Comparison of ENCODE assay signal across 9 cellular contexts in the genomic region with DNA sequence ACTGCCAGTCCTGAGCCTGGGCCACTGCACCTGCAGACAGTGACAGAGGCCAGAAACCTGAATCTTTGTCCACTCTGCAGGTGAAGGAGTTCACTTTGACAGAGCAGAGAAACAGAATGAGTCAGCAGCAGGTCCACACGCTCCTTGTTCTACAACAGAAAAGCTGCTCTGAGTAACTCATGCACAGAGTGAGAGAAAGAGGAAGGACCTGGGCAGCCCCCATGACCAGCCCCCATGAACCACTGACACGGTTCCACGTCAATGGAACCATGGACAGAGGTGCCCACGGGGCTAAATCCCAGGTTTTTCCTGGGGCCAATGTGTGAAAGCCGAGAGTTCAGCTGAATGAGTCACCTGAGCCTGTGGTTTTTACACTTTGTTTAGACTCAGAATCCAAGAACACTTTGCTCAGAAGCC. TPM values are rescaled to one million over a fixed set of nuclear protein-coding genes. Genes with fewer than 3 reads are reported as not detected.
A peak's percentile ranks its signal among the peaks of the same experiment; 100 is the strongest.
DNase-seq lines count a peak whose midpoint lies in the region; ATAC-seq and TF ChIP-seq lines count a peak whose summit lies in the region.
"Had no signal": no experiment of that assay in that cellular context is flagged by ENCODE, and none has a peak within 500 bp of the region (broad histone marks: within the 10 kb centered on the region; RNA-seq: fewer than 3 reads in every experiment).

No MANE protein-coding gene starts in this region.

- no peaks in the 10 kb centered on the region for H3K36me3 Mint-ChIP-seq in CD4-positive, alpha-beta T cell (ENCODE audit: low read depth)

- H3K27me3 Mint-ChIP-seq in CD4-positive, alpha-beta T cell = peaks cover 12% of the 10 kb centered on the region

- POLR2A ChIA-PET in CD4-positive, alpha-beta T cell (lab: Charles Lee) = interaction anchor here (0.6 kb wide), 1 partner anchor 12 kb away, joined by 4 read pairs; no protein-coding TSS in a partner anchor
- POLR2A ChIA-PET in A673 (lab: Charles Lee; ENCODE audit: low non-redundant PET) = no interaction called here

- H3K36me3 ChIP-seq in A673 (ENCODE audit: insufficient read depth, low read length, poor library complexity, severe bottlenecking) = no peaks in the 10 kb centered on the region
- H3K36me3 ChIP-seq: neutrophil had no signal

- H3K4me1 ChIP-seq in foreskin keratinocyte = no peaks in the 10 kb centered on the region
- no peaks in the 10 kb centered on the region for H3K4me1 ChIP-seq in A673 (ENCODE audit: insufficient read depth, low read length, poor library complexity, severe bottlenecking)

- H3K27ac ChIP-seq in foreskin keratinocyte = no peak overlapping the region
- no peak overlapping the region for H3K27ac ChIP-seq in CD4-positive, alpha-beta T cell (ENCODE audit: low read depth, low read length)
- H3K27ac ChIP-seq in A673 (ENCODE audit: low read depth, low read length, poor library complexity, severe bottlenecking) = no peak overlapping the region
- H3K27ac ChIP-seq: neutrophil had no signal

- peak; percentile 92 for ATAC-seq in GM18499 (IDR thresholded peaks at IDR 0.05; ENCODE audit: insufficient read depth, unreplicated experiment)
- peak; percentile 91 for ATAC-seq in GM21619 (IDR thresholded peaks at IDR 0.05; ENCODE audit: unreplicated experiment)
- ATAC-seq in HG03571 (IDR thresholded peaks at IDR 0.05; ENCODE audit: unreplicated experiment) = peak; percentile 73
- peak; percentile 97 for ATAC-seq in foreskin keratinocyte
- no peak for ATAC-seq in CD4-positive, alpha-beta T cell (ENCODE audit: poor library complexity)

- H3K4me3 ChIP-seq in A673 (ENCODE audit: low read depth, low read length, poor library complexity, severe bottlenecking) = no peak overlapping the region

- CTCF ChIA-PET in CD4-positive, alpha-beta T cell (lab: Charles Lee) = no interaction called here
- CTCF ChIA-PET in A673 (lab: Charles Lee) = no interaction called here

- no peaks in the 10 kb centered on the region for H3K9me3 Mint-ChIP-seq in CD4-positive, alpha-beta T cell

- DNase-seq in foreskin keratinocyte = peak; percentile 74 to 85
- no peak for DNase-seq in CD4-positive, alpha-beta T cell
- DNase-seq in NCI-H2171 treated with DMSO at 0.1 percent for 48 hours (lab: John Stamatoyannopoulos, UW) = no peak
- no peak for DNase-seq in A673 (ENCODE audit: low spot score)
- no peak for DNase-seq in putamen (ENCODE audit: low spot score)

- intact Hi-C loops in CD4-positive, alpha-beta T cell (cut with DNase I, micrococcal nuclease) = no loop called here
- intact Hi-C loops in A673 (cut with micrococcal nuclease; ENCODE audit: unreplicated experiment) = no loop called here

- H3K27me3 ChIP-seq in foreskin keratinocyte (peaks cover 9% of the 10 kb centered on the region), A673 (replicated peaks; ENCODE audit: insufficient read depth, low read depth, low read length, poor library complexity) (peaks cover 5% of the 10 kb centered on the region)
- no peaks in the 10 kb centered on the region for H3K27me3 ChIP-seq in CD4-positive, alpha-beta T cell (ENCODE audit: control insufficient read depth, insufficient read depth, low read length)

- no TSS peak for BruUV-seq in A673 (replicated peaks; lab: Mats Ljungman, UMichigan)

- no peak overlapping the region for H3K4me3 Mint-ChIP-seq in CD4-positive, alpha-beta T cell

- no peak overlapping the region for H3K27ac Mint-ChIP-seq in CD4-positive, alpha-beta T cell

- TF ChIP-seq CTCF in foreskin keratinocyte (conservative IDR thresholded peaks at IDR 0.05) (no peak), A673 (conservative IDR thresholded peaks at IDR 0.05; ENCODE audit: low read depth, low read length) (no peak)
- TF ChIP-seq CTCF in CD4-positive, alpha-beta T cell (IDR thresholded peaks at IDR 0.05) = no peak

- H3K4me1 Mint-ChIP-seq in CD4-positive, alpha-beta T cell (ENCODE audit: low read depth) = no peaks in the 10 kb centered on the region

- H3K9me3 ChIP-seq in CD4-positive, alpha-beta T cell (ENCODE audit: control insufficient read depth, low read length) = no peaks in the 10 kb centered on the region
- H3K9me3 ChIP-seq in A673 (ENCODE audit: low read depth, low read length, poor library complexity, severe bottlenecking) = no peaks in the 10 kb centered on the region
- H3K9me3 ChIP-seq: neutrophil had no signal

RNA-seq across cellular contexts. Expression of gene CTBP2, which starts 40.8 kb away (rescaled TPM):
- total RNA-seq in foreskin keratinocyte (100 and 101 TPM in 2 replicates), A673 (2021) (77.8 and 81.7 TPM in 2 replicates)
- polyA plus RNA-seq in foreskin keratinocyte = 41.7 and 48.4 TPM in 2 replicates
- under 1 TPM in 1 of 2 experiments, not detected in 1; 0.17 TPM for total RNA-seq in CD4-positive, alpha-beta T cell

Comparison
In these comparisons a context has a peak if more than half of its experiments do, and no peak if none do; other contexts are left out.
1. DNase-seq: peak in foreskin keratinocyte (2 of 2); none in CD4-positive, alpha-beta T cell (0 of 10), NCI-H2171 treated with DMSO at 0.1 percent for 48 hours (single experiment), A673 (single experiment) and putamen (single experiment).
2. RNA of gene CTBP2, which starts 40.8 kb away (total RNA-seq): 100 to 101 TPM in foreskin keratinocyte and 77.8 to 81.7 TPM in A673; 0.17 TPM in CD4-positive, alpha-beta T cell; every median in the first group is over 10 times any median in the second.